18 cellular contexts compared by ENCODE assay signal in the genomic region with DNA sequence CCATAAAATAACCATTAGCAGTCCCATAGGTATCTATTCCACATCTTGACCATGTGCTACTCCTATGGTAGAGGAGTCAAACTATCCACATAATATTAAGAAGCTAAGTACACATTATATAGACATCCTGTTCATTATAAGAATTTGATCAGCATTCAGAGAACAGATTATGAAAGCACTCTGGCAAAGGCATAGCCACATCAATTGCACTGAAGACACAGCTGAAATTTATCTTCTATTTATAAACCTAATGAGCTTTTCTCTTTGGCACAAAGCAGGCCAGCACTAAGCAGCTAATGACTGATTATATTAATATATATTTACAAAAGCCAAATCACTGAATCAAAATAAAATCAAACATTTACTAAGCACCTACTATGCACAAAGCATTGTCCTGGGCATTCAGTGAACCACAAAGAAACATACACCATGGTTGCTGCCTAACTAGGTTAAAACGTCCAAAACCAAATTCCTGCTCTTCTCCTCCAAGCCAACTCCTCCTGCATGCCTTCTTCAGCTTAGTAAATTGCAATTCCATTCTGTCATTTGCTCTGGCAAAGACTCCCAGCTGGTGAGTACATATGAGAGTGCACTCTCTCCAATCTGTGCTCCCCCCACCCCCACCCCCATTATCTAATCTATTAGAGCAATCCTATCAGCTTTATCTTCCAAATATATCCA.
DNase-seq lines count a peak whose midpoint lies in the region; ATAC-seq and TF ChIP-seq lines count a peak whose summit lies in the region.
"Had no signal": no experiment of that assay in that cellular context is flagged by ENCODE, and none has a peak within 500 bp of the region (broad histone marks: within the 10 kb centered on the region; RNA-seq: fewer than 3 reads in every experiment).

No MANE protein-coding gene starts in this region.

- no TSS peak for BruUV-seq in PC-3 (replicated peaks; lab: Mats Ljungman, UMichigan)

- H3K9ac ChIP-seq in BLaER1 treated with 17β-estradiol and CSF1 and Interleukin-3, amounts not matched to agents 10 nM and 100 nM: no peak overlapping the region
- H3K9ac ChIP-seq in PC-3 (ENCODE audit: low read length): peak overlapping the region; percentile 3; the same call in 1 of the 2 replicates
- H3K9ac ChIP-seq: KMS-11, neural progenitor cell had no signal

- intact Hi-C loops in PC-3 (cut with micrococcal nuclease) (no loop called here), lower lobe of right lung (cut with DNase I) (no loop called here)

- CTCF ChIA-PET in PC-3 (lab: Charles Lee): no interaction called here

- ATAC-seq in PC-3 (no peak), lower lobe of right lung (peak; percentile 13 to 32), GM19455 (IDR thresholded peaks at IDR 0.05; ENCODE audit: unreplicated experiment) (no peak)
- ATAC-seq: activated T-cell treated with anti-CD3 and anti-CD28 coated beads, Interleukin-2, amount 50 U/mL, for 4 hours had no signal

- H3K27me3 ChIP-seq in BLaER1 treated with 17β-estradiol and CSF1 and Interleukin-3, amounts not matched to agents 10 nM and 100 nM: no peaks in the 10 kb centered on the region
- H3K27me3 ChIP-seq in PC-3 (ENCODE audit: low read length) (no peaks in the 10 kb centered on the region), lower lobe of right lung (ENCODE audit: low read depth) (no peaks in the 10 kb centered on the region)
- H3K27me3 ChIP-seq: neural progenitor cell, right lobe of liver had no signal

- no peaks in the 10 kb centered on the region for H3K9me2 ChIP-seq in PC-3 (replicated peaks; ENCODE audit: low read length)

- POLR2A ChIA-PET in PC-3 (lab: Charles Lee; ENCODE audit: unreplicated experiment): interaction anchor here (0.6 kb wide), 1 partner anchor 204 kb away, joined by 5 read pairs; no protein-coding TSS in a partner anchor

- DNase-seq in PC-3: no peak
- peak; percentile 30 for DNase-seq in fibroblast of mammary gland (ENCODE audit: low read depth)
- DNase-seq in lower lobe of right lung: no peak
- no peak for DNase-seq in NCI-H2196 (lab: John Stamatoyannopoulos, UW; ENCODE audit: unreplicated experiment)
- no peak for DNase-seq in DMS 273 treated with DMSO at 0.1 percent for 48 hours (lab: John Stamatoyannopoulos, UW)
- no peak for DNase-seq in NCI-H2227 treated with DMSO at 0.1 percent for 48 hours (lab: John Stamatoyannopoulos, UW)
- DNase-seq: activated CD4-positive, alpha-beta T cell treated with anti-CD3 and anti-CD28 coated beads, Interleukin-2, amount 50 U/mL, for 1 hour; activated T-cell treated with anti-CD3 and anti-CD28 coated beads, Interleukin-2, amount 50 U/mL, for 4 hours; cortex of kidney; mesenchymal stem cell; NCI-H1105; NCI-H345; right lobe of liver had no signal

- peak overlapping the region in 9 of 11 experiments; percentile 66 to 83 (median 73); a peak in 19 of 22 replicates for H3K4me2 ChIP-seq in BLaER1 treated with 17β-estradiol and CSF1 and Interleukin-3, amounts not matched to agents 10 nM and 100 nM
- H3K4me2 ChIP-seq in PC-3 (ENCODE audit: low read length): peak overlapping the region; percentile 48
- H3K4me2 ChIP-seq: KMS-11, neural progenitor cell had no signal

- H3K36me3 ChIP-seq in BLaER1 treated with 17β-estradiol and CSF1 and Interleukin-3, amounts not matched to agents 10 nM and 100 nM: peaks cover 0 to 23% (median 0%) of the 10 kb centered on the region in 11 experiments; a peak in 6 of 22 replicates
- 0 out of 2 replicates have a peak, but pooled peaks cover 4% of the 10 kb centered on the region for H3K36me3 ChIP-seq in PC-3 (ENCODE audit: low read depth, low read length)
- H3K36me3 ChIP-seq in lower lobe of right lung: no peaks in the 10 kb centered on the region
- H3K36me3 ChIP-seq: neural progenitor cell, right lobe of liver had no signal

- no peak overlapping the region for H3K27ac ChIP-seq in BLaER1 treated with 17β-estradiol and CSF1 and Interleukin-3, amounts not matched to agents 10 nM and 100 nM
- peak overlapping the region; percentile 84 for H3K27ac ChIP-seq in PC-3 (ENCODE audit: low read length)
- peak overlapping the region; percentile 5 for H3K27ac ChIP-seq in lower lobe of right lung
- H3K27ac ChIP-seq: HL-60, KMS-11, neural progenitor cell, right lobe of liver had no signal

- peaks cover 18 to 25% (median 22%) of the 10 kb centered on the region in 10 experiments for H3K4me1 ChIP-seq in BLaER1 treated with 17β-estradiol and CSF1 and Interleukin-3, amounts not matched to agents 10 nM and 100 nM
- H3K4me1 ChIP-seq in PC-3 (ENCODE audit: insufficient read depth, low read length) (peaks cover 25% of the 10 kb centered on the region), lower lobe of right lung (peaks cover 17% of the 10 kb centered on the region)
- H3K4me1 ChIP-seq: neural progenitor cell had no signal

- peaks cover 0 to 11% (median 5%) of the 10 kb centered on the region in 11 experiments; a peak in 6 of 22 replicates for H3K9me3 ChIP-seq in BLaER1 treated with 17β-estradiol and CSF1 and Interleukin-3, amounts not matched to agents 10 nM and 100 nM (replicated peaks in 1 of 11)
- H3K9me3 ChIP-seq in PC-3 (ENCODE audit: low read length) (no peaks in the 10 kb centered on the region), lower lobe of right lung (no peaks in the 10 kb centered on the region)
- H3K9me3 ChIP-seq: right lobe of liver had no signal

- H3F3A ChIP-seq in PC-3 (ENCODE audit: low read length, unreplicated experiment): no peaks in the 10 kb centered on the region

- no peak overlapping the region for H2AFZ ChIP-seq in PC-3 (ENCODE audit: low read length)
- H2AFZ ChIP-seq: neural progenitor cell had no signal

- H3K79me2 ChIP-seq in PC-3 (ENCODE audit: low read length): 0 out of 2 replicates have a peak, but pooled peaks cover 3% of the 10 kb centered on the region

- no peak overlapping the region for H3K4me3 ChIP-seq in BLaER1 treated with 17β-estradiol and CSF1 and Interleukin-3, amounts not matched to agents 10 nM and 100 nM
- H3K4me3 ChIP-seq in PC-3 (ENCODE audit: low read length): no peak overlapping the region
- H3K4me3 ChIP-seq in fibroblast of mammary gland (ENCODE audit: control insufficient read depth, low read depth, low read length): no peak overlapping the region
- H3K4me3 ChIP-seq in lower lobe of right lung: no peak overlapping the region
- H3K4me3 ChIP-seq: neural progenitor cell, right lobe of liver had no signal

- H4K20me1 ChIP-seq in BLaER1 treated with 17β-estradiol and CSF1 and Interleukin-3, amounts not matched to agents 10 nM and 100 nM: peaks cover 0 to 97% (median 0%) of the 10 kb centered on the region in 11 experiments; a peak in 7 of 22 replicates
- H4K20me1 ChIP-seq in PC-3 (ENCODE audit: low read length): no peaks in the 10 kb centered on the region

- TF ChIP-seq CTCF in PC-3 (conservative IDR thresholded peaks at IDR 0.05; ENCODE audit: low read depth, low read length) (no peak), fibroblast of mammary gland (conservative IDR thresholded peaks at IDR 0.05; ENCODE audit: control insufficient read depth, insufficient read depth, low read depth, low read length) (no peak), lower lobe of right lung (IDR thresholded peaks at IDR 0.05) (no peak)

Comparison
In these comparisons a context has a peak if more than half of its experiments do, and no peak if none do; other contexts are left out.
1. H3K27ac ChIP-seq: peak in PC-3 (single experiment) and lower lobe of right lung (single experiment); none in BLaER1 treated with 17β-estradiol and CSF1 and Interleukin-3, amounts not matched to agents 10 nM and 100 nM (0 of 11).
2. ATAC-seq: peak in lower lobe of right lung (2 of 2); none in PC-3 (single experiment) and GM19455 (single experiment).